In the genomic region with DNA sequence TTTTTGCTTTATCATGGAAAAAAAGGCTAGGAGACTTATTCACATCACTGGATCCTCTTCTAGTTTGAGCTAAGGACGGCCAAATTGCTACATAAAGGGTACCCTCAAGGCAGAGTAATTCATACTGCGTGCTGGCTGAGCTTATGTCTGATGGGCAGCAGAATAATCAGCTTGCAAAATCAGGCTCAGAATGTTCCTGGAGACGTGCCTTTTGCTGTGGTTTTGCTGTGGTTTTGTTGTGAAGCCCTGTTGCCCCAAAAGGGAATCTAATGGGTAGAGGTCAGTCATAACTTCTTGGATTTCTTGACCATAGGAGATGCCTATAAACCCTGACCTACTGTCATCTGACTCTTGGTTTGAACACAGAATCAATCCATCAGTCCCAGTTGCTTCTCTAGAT, we compare ENCODE assay signal across 22 cellular contexts.
"Had no signal": no experiment of that assay in that cellular context is flagged by ENCODE, and none has a peak within 500 bp of the region (broad histone marks: within the 10 kb centered on the region; RNA-seq: fewer than 3 reads in every experiment).

No MANE protein-coding gene starts in this region.

- H3K4me1 ChIP-seq: esophagus muscularis mucosa, lower lobe of right lung, right lobe of liver, stomach, thyroid gland had no signal

- H3K9me3 ChIP-seq: esophagus muscularis mucosa, lower lobe of right lung, ovary, right lobe of liver, stomach, thyroid gland had no signal

- H3K36me3 ChIP-seq: esophagus muscularis mucosa, lower lobe of right lung, ovary, right lobe of liver, stomach, thyroid gland had no signal

- H3K4me1 Mint-ChIP-seq: natural killer cell had no signal

- H3K27ac Mint-ChIP-seq: natural killer cell had no signal

- H3K4me2 ChIP-seq: smooth muscle cell had no signal

- H3K4me3 ChIP-seq: coronary artery, esophagus muscularis mucosa, lower lobe of right lung, ovary, right lobe of liver, smooth muscle cell, stomach, thyroid gland had no signal

- H3K27ac ChIP-seq: coronary artery, esophagus muscularis mucosa, lower lobe of right lung, ovary, right lobe of liver, stomach, thyroid gland had no signal

- DNase-seq: dermis blood vessel endothelial cell; effector memory CD4-positive, alpha-beta T cell; foreskin melanocyte; hypothalamus; left ventricle myocardium superior; lower lobe of right lung; natural killer cell; occipital lobe; ovary; posterior cingulate gyrus; right lobe of liver; stimulated activated CD4-positive, alpha-beta T cell treated with anti-CD3 and anti-CD28 coated beads, Interleukin-12 subunit alpha, Interleukin-12 subunit beta, amount 100 ng/mL, for 4 hours; stimulated activated CD4-positive, alpha-beta T cell treated with anti-CD3 and anti-CD28 coated beads, Interleukin-1b, Interleukin-23, amount 100 ng/mL, for 48 hours; stimulated activated CD4-positive, alpha-beta T cell treated with anti-CD3 and anti-CD28 coated beads, Interleukin-4, amount 100 ng/mL, for 1 hour; stimulated activated CD8-positive, alpha-beta memory T cell treated with anti-CD3 and anti-CD28 coated beads, Interleukin-4, amount 100 ng/mL, for 48 hours; stimulated activated naive CD4-positive, alpha-beta T cell treated with Interleukin-2 at 50 U/mL for 16 hours; stomach; thyroid gland; trophoblast cell had no signal

- H3K4me3 Mint-ChIP-seq: natural killer cell had no signal

- H3K27me3 ChIP-seq: esophagus muscularis mucosa, ovary, right lobe of liver, stomach, thyroid gland had no signal

- H3K36me3 Mint-ChIP-seq: natural killer cell had no signal

- ATAC-seq: left ventricle myocardium superior, lower lobe of right lung, natural killer cell, right lobe of liver had no signal
